Comparison of ENCODE assay signal across 9 cellular contexts in the genomic region with DNA sequence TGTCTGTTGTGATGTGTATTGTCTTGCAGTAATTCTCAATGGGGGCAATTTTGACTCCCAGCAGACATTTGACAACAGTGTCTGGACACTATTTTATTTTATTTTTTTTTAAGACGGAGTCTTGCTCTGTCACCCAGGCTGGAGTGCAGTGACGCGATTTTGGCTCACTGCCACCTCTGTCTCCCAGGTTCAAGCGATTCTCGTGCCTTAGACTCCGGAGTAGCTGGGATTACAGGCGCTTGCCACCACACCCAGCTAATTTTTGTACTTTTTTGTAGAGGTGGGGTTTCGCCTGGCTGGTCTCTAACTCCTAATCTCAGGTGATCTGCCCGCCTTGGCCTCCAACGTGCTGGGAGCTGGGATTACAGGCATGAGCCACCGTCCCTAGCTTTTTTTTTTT. TPM values are rescaled to one million over a fixed set of nuclear protein-coding genes. Genes with fewer than 3 reads are reported as not detected.
A peak's percentile ranks its signal among the peaks of the same experiment; 100 is the strongest.
DNase-seq lines count a peak whose midpoint lies in the region; TF ChIP-seq lines count a peak whose summit lies in the region.
"Had no signal": no experiment of that assay in that cellular context is flagged by ENCODE, and none has a peak within 500 bp of the region (broad histone marks: within the 10 kb centered on the region; RNA-seq: fewer than 3 reads in every experiment).

No MANE protein-coding gene starts in this region.

- intact Hi-C loops in activated T-helper 2 cell treated with anti-CD3 and anti-CD28 coated beads, Interferon-gamma antibody, Interleukin-2, Interleukin-4, amounts not matched to agents 10 μg/mL and 5 μg/mL and 100 μg/mL, durations not matched to agents 14 hours and 24 hours and 36 hours (cut with micrococcal nuclease) = loop anchor here (2.0 kb wide), 1 partner anchor 13 kb away; the partner anchor contains the start of gene CORO1B

- peaks cover 16% of the 10 kb centered on the region for H3K4me1 Mint-ChIP-seq in activated T-helper 2 cell treated with anti-CD3 and anti-CD28 coated beads, Interferon-gamma antibody, Interleukin-2, Interleukin-4, amounts not matched to agents 10 μg/mL and 5 μg/mL and 100 μg/mL, durations not matched to agents 14 hours and 24 hours and 36 hours (ENCODE audit: low read depth)
- H3K4me1 Mint-ChIP-seq in nephron progenitor cell = peaks cover 19% of the 10 kb centered on the region

- peak overlapping the region; percentile 66 for H3K4me3 ChIP-seq in HFF-Myc (replicated peaks; ENCODE audit: low read depth, low read length)

- H3K36me3 Mint-ChIP-seq in activated T-helper 2 cell treated with anti-CD3 and anti-CD28 coated beads, Interferon-gamma antibody, Interleukin-2, Interleukin-4, amounts not matched to agents 10 μg/mL and 5 μg/mL and 100 μg/mL, durations not matched to agents 14 hours and 24 hours and 36 hours (ENCODE audit: low read depth) = peaks cover 37% of the 10 kb centered on the region
- peaks cover 9% of the 10 kb centered on the region for H3K36me3 Mint-ChIP-seq in nephron progenitor cell (ENCODE audit: low read depth)

- DNase-seq in HFF-Myc (ENCODE audit: extremely low read depth, low read depth) (no peak), nephron progenitor cell (no peak), AG08396 (ENCODE audit: low spot score) (no peak), GM19238 (ENCODE audit: insufficient read length, low spot score) (no peak), SHP77 (lab: John Stamatoyannopoulos, UW) (no peak)
- DNase-seq in activated T-helper 2 cell treated with anti-CD3 and anti-CD28 coated beads, Interferon-gamma antibody, Interleukin-2, Interleukin-4, amounts not matched to agents 10 μg/mL and 5 μg/mL and 100 μg/mL, durations not matched to agents 14 hours and 24 hours and 36 hours (ENCODE audit: low spot score) = no peak
- DNase-seq: heart right ventricle, transverse colon had no signal

- no peak overlapping the region for H3K27ac Mint-ChIP-seq in activated T-helper 2 cell treated with anti-CD3 and anti-CD28 coated beads, Interferon-gamma antibody, Interleukin-2, Interleukin-4, amounts not matched to agents 10 μg/mL and 5 μg/mL and 100 μg/mL, durations not matched to agents 14 hours and 24 hours and 36 hours
- H3K27ac Mint-ChIP-seq in nephron progenitor cell = no peak overlapping the region

- no peak for TF ChIP-seq CTCF in HFF-Myc (IDR thresholded peaks at IDR 0.05; ENCODE audit: low read depth, low read length, missing control alignments)
- no peak for TF ChIP-seq CTCF in nephron progenitor cell (IDR thresholded peaks at IDR 0.05)

- no peaks in the 10 kb centered on the region for H3K9me3 Mint-ChIP-seq in activated T-helper 2 cell treated with anti-CD3 and anti-CD28 coated beads, Interferon-gamma antibody, Interleukin-2, Interleukin-4, amounts not matched to agents 10 μg/mL and 5 μg/mL and 100 μg/mL, durations not matched to agents 14 hours and 24 hours and 36 hours
- H3K9me3 Mint-ChIP-seq in nephron progenitor cell = no peaks in the 10 kb centered on the region

- H3K4me3 Mint-ChIP-seq in activated T-helper 2 cell treated with anti-CD3 and anti-CD28 coated beads, Interferon-gamma antibody, Interleukin-2, Interleukin-4, amounts not matched to agents 10 μg/mL and 5 μg/mL and 100 μg/mL, durations not matched to agents 14 hours and 24 hours and 36 hours (ENCODE audit: low read depth) = peak overlapping the region; percentile 45
- peak overlapping the region; percentile 96 for H3K4me3 Mint-ChIP-seq in nephron progenitor cell

- no peaks in the 10 kb centered on the region for H3K27me3 Mint-ChIP-seq in activated T-helper 2 cell treated with anti-CD3 and anti-CD28 coated beads, Interferon-gamma antibody, Interleukin-2, Interleukin-4, amounts not matched to agents 10 μg/mL and 5 μg/mL and 100 μg/mL, durations not matched to agents 14 hours and 24 hours and 36 hours (ENCODE audit: low read depth)
- peaks cover 4% of the 10 kb centered on the region for H3K27me3 Mint-ChIP-seq in nephron progenitor cell (ENCODE audit: low read depth, poor library complexity)

RNA-seq across cellular contexts. Expression of gene RPS6KB2, which starts 1.4 kb away (rescaled TPM):
- 67.6 and 70.2 TPM in 2 replicates for total RNA-seq in activated T-helper 2 cell treated with anti-CD3 and anti-CD28 coated beads, Interferon-gamma antibody, Interleukin-2, Interleukin-4, amounts not matched to agents 10 μg/mL and 5 μg/mL and 100 μg/mL, durations not matched to agents 14 hours and 24 hours and 36 hours

RNA-seq across cellular contexts. Expression of gene PTPRCAP, which starts 7.8 kb away (rescaled TPM):
- 89.8 and 94.4 TPM in 2 replicates for total RNA-seq in activated T-helper 2 cell treated with anti-CD3 and anti-CD28 coated beads, Interferon-gamma antibody, Interleukin-2, Interleukin-4, amounts not matched to agents 10 μg/mL and 5 μg/mL and 100 μg/mL, durations not matched to agents 14 hours and 24 hours and 36 hours

RNA-seq across cellular contexts. Expression of gene CORO1B, which starts 13.6 kb away (rescaled TPM):
- 177 and 186 TPM in 2 replicates for total RNA-seq in activated T-helper 2 cell treated with anti-CD3 and anti-CD28 coated beads, Interferon-gamma antibody, Interleukin-2, Interleukin-4, amounts not matched to agents 10 μg/mL and 5 μg/mL and 100 μg/mL, durations not matched to agents 14 hours and 24 hours and 36 hours

RNA-seq across cellular contexts. Expression of gene CARNS1, which starts 14.2 kb away (rescaled TPM):
- 0.51 and 0.68 TPM in 2 replicates for total RNA-seq in activated T-helper 2 cell treated with anti-CD3 and anti-CD28 coated beads, Interferon-gamma antibody, Interleukin-2, Interleukin-4, amounts not matched to agents 10 μg/mL and 5 μg/mL and 100 μg/mL, durations not matched to agents 14 hours and 24 hours and 36 hours

RNA-seq across cellular contexts. Expression of gene GPR152, which starts 22.8 kb away (rescaled TPM):
- total RNA-seq in activated T-helper 2 cell treated with anti-CD3 and anti-CD28 coated beads, Interferon-gamma antibody, Interleukin-2, Interleukin-4, amounts not matched to agents 10 μg/mL and 5 μg/mL and 100 μg/mL, durations not matched to agents 14 hours and 24 hours and 36 hours = not detected in 2 replicates
- total RNA-seq: heart right ventricle, sciatic nerve, transverse colon had no signal
